21 cellular contexts compared by ENCODE assay signal in the genomic region with DNA sequence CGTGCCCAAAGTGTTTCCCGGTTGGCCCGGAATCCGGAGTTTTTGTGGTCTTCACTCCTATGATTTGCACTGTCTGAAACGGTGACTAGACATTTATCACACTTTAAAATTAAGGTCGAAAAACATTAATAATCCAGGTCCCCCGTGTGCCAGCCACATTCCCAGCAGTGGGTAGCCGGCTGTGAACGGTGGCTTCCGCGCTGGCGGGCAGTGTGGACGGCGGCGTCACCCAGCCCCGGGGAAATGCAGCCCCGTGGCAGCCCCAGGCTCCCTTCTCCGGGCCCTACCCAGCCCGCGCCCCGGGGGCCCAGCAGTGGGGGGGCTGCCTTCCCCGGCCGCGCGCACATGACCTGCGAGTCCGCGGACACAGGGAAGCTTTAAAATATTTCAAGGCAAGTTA. TPM values are rescaled to one million over a fixed set of nuclear protein-coding genes. Genes with fewer than 3 reads are reported as not detected.
A peak's percentile ranks its signal among the peaks of the same experiment; 100 is the strongest.
DNase-seq lines count a peak whose midpoint lies in the region; ATAC-seq and TF ChIP-seq lines count a peak whose summit lies in the region.
"Had no signal": no experiment of that assay in that cellular context is flagged by ENCODE, and none has a peak within 500 bp of the region (broad histone marks: within the 10 kb centered on the region; RNA-seq: fewer than 3 reads in every experiment).

No MANE protein-coding gene starts in this region.

- DNase-seq in activated CD4-positive, alpha-beta T cell treated with anti-CD3 and anti-CD28 coated beads, Interleukin-2, amount 10 ng/mL, durations not matched to agents 24 days and 14 days: peak; percentile 29
- no peak for DNase-seq in activated CD4-positive, alpha-beta T cell treated with anti-CD3 and anti-CD28 coated beads, Interleukin-2, amount 50 U/mL, for 4 hours
- DNase-seq in astrocyte of the spinal cord (ENCODE audit: low read depth, low spot score) (no peak), left ventricle myocardium superior (no peak), spleen (no peak), NCI-H187 (lab: John Stamatoyannopoulos, UW) (no peak), T1000 (lab: John Stamatoyannopoulos, UW) (no peak)
- DNase-seq: 8988T; activated CD4-positive, alpha-beta T cell treated with anti-CD3 and anti-CD28 coated beads, Interleukin-2, amount 50 U/mL, for 1 hour; activated gamma-delta T cell treated with Interleukin-2 at 50 U/mL for 16 hours; amniotic stem cell; effector memory CD8-positive, alpha-beta T cell; HFFc6; T-cell had no signal

- H3K36me3 Mint-ChIP-seq in activated CD4-positive, alpha-beta T cell treated with anti-CD3 and anti-CD28 coated beads, Interleukin-2, amount 10 ng/mL, durations not matched to agents 24 days and 14 days (ENCODE audit: low read depth): no peaks in the 10 kb centered on the region
- H3K36me3 Mint-ChIP-seq: T-cell had no signal

- H3K27me3 ChIP-seq in spleen (replicated peaks in 1 of 7): peaks cover 0 to 55% (median 4%) of the 10 kb centered on the region in 7 donors
- H3K27me3 ChIP-seq: BE2C, MG63, vagina had no signal

- no peaks in the 10 kb centered on the region for H3K36me3 ChIP-seq in spleen
- H3K36me3 ChIP-seq: BE2C, MG63, neutrophil, vagina had no signal

- no peak for TF ChIP-seq POLR2A in spleen (IDR thresholded peaks at IDR 0.05)

- peaks cover 0 to 10% (median 0%) of the 10 kb centered on the region in 8 donors for H3K9me3 ChIP-seq in spleen
- H3K9me3 ChIP-seq: BE2C, MG63, mucosa of descending colon, neutrophil, vagina had no signal

- in situ Hi-C loops in astrocyte of the spinal cord (cut with HindIII; ENCODE audit: low sequenced_read_pairs): no loop called here

- intact Hi-C loops in activated CD4-positive, alpha-beta T cell treated with anti-CD3 and anti-CD28 coated beads, Interleukin-2, amount 10 ng/mL, durations not matched to agents 24 days and 14 days (cut with micrococcal nuclease): no loop called here
- intact Hi-C loops in left ventricle myocardium superior (cut with micrococcal nuclease) (no loop called here), spleen (cut with DNase I; ENCODE audit: low total_unique reads) (loop anchor here (10.0 kb wide), 1 partner anchor 463 kb away; no protein-coding TSS in a partner anchor)

- H3K27ac ChIP-seq in spleen: peak overlapping the region in 1 of 8 donors; percentile 38
- H3K27ac ChIP-seq: neutrophil, vagina had no signal

- peaks cover 8% of the 10 kb centered on the region for H3K9me3 Mint-ChIP-seq in activated CD4-positive, alpha-beta T cell treated with anti-CD3 and anti-CD28 coated beads, Interleukin-2, amount 10 ng/mL, durations not matched to agents 24 days and 14 days

- H3K27me3 Mint-ChIP-seq in activated CD4-positive, alpha-beta T cell treated with anti-CD3 and anti-CD28 coated beads, Interleukin-2, amount 10 ng/mL, durations not matched to agents 24 days and 14 days: no peaks in the 10 kb centered on the region
- H3K27me3 Mint-ChIP-seq: effector memory CD8-positive, alpha-beta T cell had no signal

- no peak overlapping the region for H3K4me3 Mint-ChIP-seq in activated CD4-positive, alpha-beta T cell treated with anti-CD3 and anti-CD28 coated beads, Interleukin-2, amount 10 ng/mL, durations not matched to agents 24 days and 14 days
- H3K4me3 Mint-ChIP-seq: effector memory CD8-positive, alpha-beta T cell; T-cell had no signal

- ATAC-seq in left ventricle myocardium superior: peak; percentile 44
- no peak for ATAC-seq in GM19351 (IDR thresholded peaks at IDR 0.05; ENCODE audit: unreplicated experiment)
- ATAC-seq: effector memory CD8-positive, alpha-beta T cell; T-cell had no signal

- H3K27ac Mint-ChIP-seq in activated CD4-positive, alpha-beta T cell treated with anti-CD3 and anti-CD28 coated beads, Interleukin-2, amount 10 ng/mL, durations not matched to agents 24 days and 14 days: no peak overlapping the region
- H3K27ac Mint-ChIP-seq: effector memory CD8-positive, alpha-beta T cell; HFFc6; T-cell had no signal

- H3K4me1 Mint-ChIP-seq in activated CD4-positive, alpha-beta T cell treated with anti-CD3 and anti-CD28 coated beads, Interleukin-2, amount 10 ng/mL, durations not matched to agents 24 days and 14 days: no peaks in the 10 kb centered on the region
- H3K4me1 Mint-ChIP-seq: T-cell had no signal

- H3K4me3 ChIP-seq in astrocyte of the spinal cord (ENCODE audit: low read depth, low read length) (peak overlapping the region; percentile 39), spleen (peak overlapping the region in 6 of 8 donors; percentile 13 to 58 (median 28))
- H3K4me3 ChIP-seq: MG63, mucosa of descending colon had no signal

- H3K4me1 ChIP-seq in spleen: peaks cover 0 to 15% (median 4%) of the 10 kb centered on the region in 6 donors
- H3K4me1 ChIP-seq: BE2C, Caco-2 had no signal

- WGBS in spleen, 5 donors: 8 to 44% (median 21%) methylated on average over 22 to 28 of the region's 28 CpGs

- TF ChIP-seq CTCF in astrocyte of the spinal cord (IDR thresholded peaks at IDR 0.05; ENCODE audit: low read depth, low read length) (no peak), spleen (IDR thresholded peaks at IDR 0.05 in 8 of 11, conservative IDR thresholded peaks at IDR 0.05 in 3 of 11) (no peak)

RNA-seq across cellular contexts. Expression of gene GABRA5, which starts 25.3 kb away (rescaled TPM):
- total RNA-seq in activated CD4-positive, alpha-beta T cell treated with anti-CD3 and anti-CD28 coated beads, Interleukin-2, amount 10 ng/mL, durations not matched to agents 24 days and 14 days: not detected in 2 replicates
- not detected for total RNA-seq in left ventricle myocardium superior
- total RNA-seq in spleen: under 1 TPM in 1 of 7 donors, not detected in 6; 0.85 TPM
- under 1 TPM in 2 of 3 donors, not detected in 1; 0.02 to 0.04 TPM for polyA plus RNA-seq in spleen
- total RNA-seq: Caco-2, mucosa of descending colon, T-cell, vagina had no signal
